16 cellular contexts compared by ENCODE assay signal in the genomic region with DNA sequence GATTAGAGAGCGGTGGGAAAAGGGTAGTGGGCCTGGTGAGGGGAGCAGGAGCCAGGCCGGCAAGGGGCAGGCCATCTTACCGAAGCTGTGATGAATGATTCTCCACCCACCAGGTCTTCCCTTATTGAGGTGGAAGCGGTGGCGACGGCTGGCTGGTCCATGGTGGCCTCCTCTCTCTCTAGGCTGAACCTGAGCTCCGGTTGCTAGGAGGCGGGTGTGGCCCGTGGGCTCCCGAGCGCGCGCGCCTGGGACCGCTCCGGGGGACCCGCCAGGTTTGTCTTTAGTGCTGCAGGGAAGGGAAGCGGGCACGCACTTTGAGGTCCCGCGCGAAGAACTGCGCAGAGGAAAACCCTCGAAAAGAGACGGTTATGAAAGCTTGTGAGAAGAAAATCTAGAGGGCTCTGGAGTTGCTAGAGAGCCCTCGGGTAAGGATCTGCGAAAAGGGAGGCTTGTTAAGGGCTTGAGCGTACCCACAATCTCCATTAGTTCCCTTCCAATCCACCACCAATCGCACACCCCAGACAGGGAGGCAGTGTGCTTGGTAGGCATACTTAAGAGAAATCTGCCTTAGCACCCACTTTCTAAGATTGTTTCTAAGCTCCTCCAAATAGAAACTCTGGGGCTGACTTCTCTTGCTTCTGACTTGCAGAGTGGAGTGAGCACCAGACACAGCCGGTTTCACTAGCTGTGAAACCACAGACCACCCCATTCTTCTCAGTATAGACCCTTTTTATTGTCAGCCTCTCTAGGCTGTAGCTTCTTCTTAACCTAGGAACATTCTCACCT. TPM values are rescaled to one million over a fixed set of nuclear protein-coding genes. Genes with fewer than 3 reads are reported as not detected.
DNase-seq lines count a peak whose midpoint lies in the region; ATAC-seq and TF ChIP-seq lines count a peak whose summit lies in the region.
"Had no signal": no experiment of that assay in that cellular context is flagged by ENCODE, and none has a peak within 500 bp of the region (broad histone marks: within the 10 kb centered on the region; RNA-seq: fewer than 3 reads in every experiment).

A gene with protein sequence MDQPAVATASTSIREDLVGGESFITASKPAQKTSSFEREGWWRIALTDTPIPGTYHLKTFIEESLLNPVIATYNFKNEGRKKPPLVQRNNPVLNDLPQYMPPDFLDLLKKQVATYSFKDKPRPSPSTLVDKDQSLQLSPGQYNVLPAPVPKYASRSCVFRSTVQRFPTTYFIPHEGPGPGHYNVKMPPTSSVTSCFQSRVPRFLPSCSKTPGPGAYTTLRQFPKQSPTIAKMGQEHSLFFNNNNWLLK (minus strand): TSS at position 218 of the 786 bp plus-strand sequence. CDS start 57 bp downstream, at position 161.

- intact Hi-C loops in psoas muscle (cut with DNase I), result no loop called here

- H3K27me3 ChIP-seq in HUES64 (ENCODE audit: insufficient read depth, low read length) (no peaks in the 10 kb centered on the region), psoas muscle (ENCODE audit: insufficient read depth in 3 of 3, low read length in 2 of 3) (no peaks in the 10 kb centered on the region)
- H3K27me3 ChIP-seq: foreskin keratinocyte, left lung, right atrium auricular region, upper lobe of left lung had no signal

- CTCF ChIA-PET in activated CD8-positive, alpha-beta memory T cell treated with anti-CD3 and anti-CD28 coated beads, Interleukin-2, amount 10 ng/mL, durations not matched to agents 7 days and 5 days (lab: Charles Lee), result interaction anchor here (1.3 to 1.4 kb wide), 2 partner anchors 10 to 170 kb away, joined by 3 to 4 read pairs; no protein-coding TSS in a partner anchor

- ATAC-seq in activated CD8-positive, alpha-beta memory T cell treated with anti-CD3 and anti-CD28 coated beads, Interleukin-2, amount 10 ng/mL, durations not matched to agents 7 days and 5 days, result peak; percentile 75
- ATAC-seq in psoas muscle, result peak in 3 of 4 donors; percentile 12 to 37 (median 27)
- ATAC-seq: activated T-cell treated with anti-CD3 and anti-CD28 coated beads, Interleukin-2, amount 50 U/mL, for 4 hours; foreskin keratinocyte; left lung had no signal

- no peak within 1 kb of the TSS for H3K9ac ChIP-seq in HUES64 (ENCODE audit: low read depth, low read length)

- H3K36me3 Mint-ChIP-seq in activated CD8-positive, alpha-beta memory T cell treated with anti-CD3 and anti-CD28 coated beads, Interleukin-2, amount 10 ng/mL, durations not matched to agents 7 days and 5 days, result peaks cover 33% of the 10 kb centered on the region
- H3K36me3 Mint-ChIP-seq in chondrocyte (ENCODE audit: low read depth), result peaks cover 22% of the 10 kb centered on the region

- no peak for DNase-seq in activated CD8-positive, alpha-beta memory T cell treated with anti-CD3 and anti-CD28 coated beads, Interleukin-2, amount 10 ng/mL, durations not matched to agents 7 days and 5 days
- DNase-seq in activated CD8-positive, alpha-beta memory T cell treated with anti-CD3 and anti-CD28 coated beads for 24 hours, result no peak
- no peak for DNase-seq in chondrocyte (ENCODE audit: low spot score)
- DNase-seq in psoas muscle, result no peak
- DNase-seq in NOMO-1 (lab: John Stamatoyannopoulos, UW; ENCODE audit: unreplicated experiment in 2 of 2), result no peak
- DNase-seq in cerebellum (ENCODE audit: low spot score), result no peak
- DNase-seq in NK-92 treated with Interleukin-12 subunit alpha and Interleukin-12 subunit beta, amount 100 ng/mL, for 24 hours (lab: John Stamatoyannopoulos, UW), result no peak
- DNase-seq: activated T-cell treated with anti-CD3 and anti-CD28 coated beads, Interleukin-2, amount 50 U/mL, for 4 hours; foreskin keratinocyte; GDM1; left lung; NCI-H1417 treated with DMSO at 0.1 percent for 48 hours had no signal

- H3K9me3 ChIP-seq in HUES64 (ENCODE audit: insufficient read depth, low read depth, low read length) (no peaks in the 10 kb centered on the region), psoas muscle (no peaks in the 10 kb centered on the region)
- H3K9me3 ChIP-seq: left lung, right atrium auricular region, upper lobe of left lung had no signal

- 94% methylated on average over 30 of the region's 30 CpGs for WGBS in HUES64
- 81 to 87% (median 82%) methylated on average over 25 to 30 of the region's 30 CpGs for WGBS in psoas muscle, 3 donors

- H3K4me3 ChIP-seq in HUES64 (ENCODE audit: low read length) (no peak within 1 kb of the TSS), psoas muscle (no peak within 1 kb of the TSS)
- H3K4me3 ChIP-seq: left lung, right atrium auricular region, upper lobe of left lung had no signal

- H3K4me3 Mint-ChIP-seq in activated CD8-positive, alpha-beta memory T cell treated with anti-CD3 and anti-CD28 coated beads, Interleukin-2, amount 10 ng/mL, durations not matched to agents 7 days and 5 days, result peak within 1 kb of the TSS; percentile 9
- H3K4me3 Mint-ChIP-seq in chondrocyte (ENCODE audit: unreplicated experiment), result no peak within 1 kb of the TSS
- H3K4me3 Mint-ChIP-seq: activated T-cell treated with anti-CD3 and anti-CD28 coated beads, Interleukin-2, amount 50 U/mL, for 4 hours had no signal

- peak within 1 kb of the TSS; percentile 80 for H3K27ac Mint-ChIP-seq in activated CD8-positive, alpha-beta memory T cell treated with anti-CD3 and anti-CD28 coated beads, Interleukin-2, amount 10 ng/mL, durations not matched to agents 7 days and 5 days
- H3K27ac Mint-ChIP-seq in chondrocyte (ENCODE audit: unreplicated experiment), result peak within 1 kb of the TSS; percentile 69

- peaks cover 28% of the 10 kb centered on the region for H3K4me1 Mint-ChIP-seq in activated CD8-positive, alpha-beta memory T cell treated with anti-CD3 and anti-CD28 coated beads, Interleukin-2, amount 10 ng/mL, durations not matched to agents 7 days and 5 days
- peaks cover 4% of the 10 kb centered on the region for H3K4me1 Mint-ChIP-seq in chondrocyte (ENCODE audit: low read depth)

- H3K36me3 ChIP-seq in HUES64 (ENCODE audit: insufficient read depth, low read length) (peaks cover 28% of the 10 kb centered on the region), psoas muscle (ENCODE audit: insufficient read depth in 1 of 2, low read depth in 1 of 2) (peaks cover 9 to 35% of the 10 kb centered on the region in 2 donors)

- H3K27ac ChIP-seq in HUES64 (ENCODE audit: low read depth, low read length), result peak within 1 kb of the TSS; percentile 34; the same call in 1 of the 2 replicates
- H3K27ac ChIP-seq in psoas muscle, result no peak within 1 kb of the TSS
- H3K27ac ChIP-seq: foreskin keratinocyte, left lung, right atrium auricular region, upper lobe of left lung had no signal

- TF ChIP-seq CTCF in chondrocyte (IDR thresholded peaks at IDR 0.05) (no peak), psoas muscle (IDR thresholded peaks at IDR 0.05) (no peak)

- no peaks in the 10 kb centered on the region for H3K27me3 Mint-ChIP-seq in activated CD8-positive, alpha-beta memory T cell treated with anti-CD3 and anti-CD28 coated beads, Interleukin-2, amount 10 ng/mL, durations not matched to agents 7 days and 5 days
- no peaks in the 10 kb centered on the region for H3K27me3 Mint-ChIP-seq in chondrocyte (ENCODE audit: low read depth)

- no peaks in the 10 kb centered on the region for H3K4me1 ChIP-seq in HUES64 (ENCODE audit: insufficient read depth, low read length)
- no peaks in the 10 kb centered on the region for H3K4me1 ChIP-seq in psoas muscle
- H3K4me1 ChIP-seq: foreskin keratinocyte, left lung, right atrium auricular region, upper lobe of left lung had no signal

- no peaks in the 10 kb centered on the region for H3K9me3 Mint-ChIP-seq in activated CD8-positive, alpha-beta memory T cell treated with anti-CD3 and anti-CD28 coated beads, Interleukin-2, amount 10 ng/mL, durations not matched to agents 7 days and 5 days (ENCODE audit: low read depth)
- H3K9me3 Mint-ChIP-seq in chondrocyte (ENCODE audit: low read depth), result no peaks in the 10 kb centered on the region
- H3K9me3 Mint-ChIP-seq: activated T-cell treated with anti-CD3 and anti-CD28 coated beads, Interleukin-2, amount 50 U/mL, for 4 hours had no signal

RNA-seq across cellular contexts. Expression of the gene that starts here (rescaled TPM):
- total RNA-seq in activated CD8-positive, alpha-beta memory T cell treated with anti-CD3 and anti-CD28 coated beads, Interleukin-2, amount 10 ng/mL, durations not matched to agents 7 days and 5 days, result under 1 TPM; 0.20 to 0.40 TPM
- polyA plus RNA-seq in HUES64 (2013, experiment 1 of 2), result not detected
- polyA plus RNA-seq in HUES64 (2013, experiment 2 of 2), result not detected
- total RNA-seq in chondrocyte (0.25 to 0.58 TPM (median 0.28 TPM) in 3 replicates), psoas muscle (not detected), cerebellum (1.00 TPM)
- under 1 TPM in 1 of 3 donors, not detected in 2; 0.03 TPM for polyA plus RNA-seq in psoas muscle
- total RNA-seq: activated T-cell treated with anti-CD3 and anti-CD28 coated beads, Interleukin-2, amount 50 U/mL, for 4 hours; cardiac septum; right atrium auricular region had no signal
- polyA plus RNA-seq: foreskin keratinocyte had no signal

Comparison
In these comparisons a context has a peak if more than half of its experiments do, and no peak if none do; other contexts are left out.
1. Peak in ATAC-seq in activated CD8-positive, alpha-beta memory T cell treated with anti-CD3 and anti-CD28 coated beads, Interleukin-2, amount 10 ng/mL, durations not matched to agents 7 days and 5 days; RNA of the gene not detected or under 1 TPM.
2. Peak in ATAC-seq in psoas muscle; RNA of the gene not detected or under 1 TPM.